In genomic region chr13:24618219-24618955, GRCh38 we compare ENCODE assay signal across 8 cellular contexts.
DNase-seq lines count a peak whose midpoint lies in the region; ATAC-seq and TF ChIP-seq lines count a peak whose summit lies in the region.

No MANE protein-coding gene starts in this region.

- TF ChIP-seq EP300 in stomach (IDR thresholded peaks at IDR 0.05), result no peak

- H3K27me3 ChIP-seq in hepatocyte (no peaks in the 10 kb centered on the region), stomach (no peaks in the 10 kb centered on the region)

- H3K27ac ChIP-seq in hepatocyte (peak overlapping the region; percentile 49), stomach (peak overlapping the region in 2 of 5 donors; percentile 4 to 16)

- H3K4me1 ChIP-seq in hepatocyte (ENCODE audit: insufficient read depth) (no peaks in the 10 kb centered on the region), stomach (no peaks in the 10 kb centered on the region)

- peak; percentile 85 for ATAC-seq in HG03378 (IDR thresholded peaks at IDR 0.05; ENCODE audit: unreplicated experiment)
- peak; percentile 92 for ATAC-seq in activated CD4-positive, alpha-beta T cell treated with anti-CD3 and anti-CD28 coated beads for 36 hours

- H2AFZ ChIP-seq in hepatocyte, result peak overlapping the region; percentile 21

- H3K4me3 ChIP-seq in hepatocyte (no peak overlapping the region), stomach (no peak overlapping the region)

- H3K9me3 ChIP-seq in hepatocyte (ENCODE audit: low read depth) (no peaks in the 10 kb centered on the region), stomach (no peaks in the 10 kb centered on the region)

- TF ChIP-seq CTCF in hepatocyte (IDR thresholded peaks at IDR 0.05; ENCODE audit: poor library complexity), result no peak
- no peak for TF ChIP-seq CTCF in stomach (IDR thresholded peaks at IDR 0.05)

- no peak overlapping the region for H3K4me3 Mint-ChIP-seq in activated CD4-positive, alpha-beta T cell treated with anti-CD3 and anti-CD28 coated beads for 36 hours

- H3K36me3 Mint-ChIP-seq in activated CD4-positive, alpha-beta T cell treated with anti-CD3 and anti-CD28 coated beads for 36 hours (ENCODE audit: low read depth), result no peaks in the 10 kb centered on the region

- no peak overlapping the region for H3K4me2 ChIP-seq in hepatocyte

- peak; percentile 29 for TF ChIP-seq POLR2A in GM19099 (IDR thresholded peaks at IDR 0.05; ENCODE audit: extremely low read depth, insufficient read length, low read depth)
- no peak for TF ChIP-seq POLR2A in stomach (IDR thresholded peaks at IDR 0.05)

- H3K27me3 Mint-ChIP-seq in activated CD4-positive, alpha-beta T cell treated with anti-CD3 and anti-CD28 coated beads for 36 hours, result no peaks in the 10 kb centered on the region

- no peaks in the 10 kb centered on the region for H3K9me3 Mint-ChIP-seq in activated CD4-positive, alpha-beta T cell treated with anti-CD3 and anti-CD28 coated beads for 36 hours (ENCODE audit: low read depth)

- peak overlapping the region; percentile 73 for H3K27ac Mint-ChIP-seq in activated CD4-positive, alpha-beta T cell treated with anti-CD3 and anti-CD28 coated beads for 36 hours

- no peaks in the 10 kb centered on the region for H3K36me3 ChIP-seq in hepatocyte (replicated peaks; ENCODE audit: insufficient read depth, low read depth)
- H3K36me3 ChIP-seq in stomach, result no peaks in the 10 kb centered on the region

- no peaks in the 10 kb centered on the region for H3K79me2 ChIP-seq in hepatocyte

- DNase-seq in activated CD4-positive, alpha-beta T cell treated with anti-CD3 and anti-CD28 coated beads for 36 hours, result peak; percentile 81
- DNase-seq in hepatocyte (ENCODE audit: low spot score) (no peak), stomach (peak; percentile 37), NCI-H524 treated with DMSO at 0.1 percent for 48 hours (lab: John Stamatoyannopoulos, UW) (no peak), NCI-H146 treated with DMSO at 0.1 percent for 48 hours (lab: John Stamatoyannopoulos, UW; ENCODE audit: unreplicated experiment) (no peak), foreskin melanocyte (no peak)

- CTCF ChIA-PET in activated CD4-positive, alpha-beta T cell treated with anti-CD3 and anti-CD28 coated beads for 36 hours (lab: Charles Lee), result interaction anchor here (1.0 to 1.6 kb wide), 4 partner anchors 13 to 54 kb away, joined by 3 to 10 read pairs (median 4); no protein-coding TSS in a partner anchor

- 80% methylated on average over 14 of the region's 14 CpGs for WGBS in hepatocyte (ENCODE audit: low lambda C conversion rate, missing lambda C conversion rate)
- WGBS in stomach, 5 donors, result 67 to 80% (median 70%) methylated on average over 9 to 14 of the region's 14 CpGs

- H3K4me1 Mint-ChIP-seq in activated CD4-positive, alpha-beta T cell treated with anti-CD3 and anti-CD28 coated beads for 36 hours, result peaks cover 33% of the 10 kb centered on the region

- H3K9me2 ChIP-seq in hepatocyte (replicated peaks; ENCODE audit: insufficient read depth), result no peaks in the 10 kb centered on the region

- POLR2A ChIA-PET in activated CD4-positive, alpha-beta T cell treated with anti-CD3 and anti-CD28 coated beads for 36 hours (lab: Charles Lee), result interaction anchor here (0.7 to 1.0 kb wide), 2 partner anchors 12 to 95 kb away, joined by 4 read pairs; no protein-coding TSS in a partner anchor

- intact Hi-C loops in activated CD4-positive, alpha-beta T cell treated with anti-CD3 and anti-CD28 coated beads for 36 hours (cut with DNase I, micrococcal nuclease), result loop anchor here in 1 of 2 experiments (5.0 kb wide), 1 partner anchor 669 kb away; the partner anchor contains the start of gene MTMR6
- intact Hi-C loops in stomach (cut with DNase I; ENCODE audit: low total_unique reads), result no loop called here

- H4K20me1 ChIP-seq in hepatocyte (ENCODE audit: insufficient read depth, poor library complexity, severe bottlenecking), result no peaks in the 10 kb centered on the region

Comparison
In these comparisons a context has a peak if more than half of its experiments do, and no peak if none do; other contexts are left out.
1. DNase-seq: peak in activated CD4-positive, alpha-beta T cell treated with anti-CD3 and anti-CD28 coated beads for 36 hours (single experiment) and stomach (single experiment); none in hepatocyte (single experiment), NCI-H524 treated with DMSO at 0.1 percent for 48 hours (single experiment), NCI-H146 treated with DMSO at 0.1 percent for 48 hours (single experiment) and foreskin melanocyte (single experiment).